In genomic region chr13:48410199-48410598, GRCh38 we compare ENCODE assay signal across 1 cellular context.
TF ChIP-seq lines count a peak whose summit lies in the region.

No MANE protein-coding gene starts in this region.

TF ChIP-seq in WTC11, 78 proteins besides CTCF, POLR2A, EP300 and RAD21 (continued from another document):
- TF ChIP-seq USF1 (CRISPR knock-in tag; IDR thresholded peaks at IDR 0.05) (no peak), GTF2I (CRISPR knock-in tag; conservative IDR thresholded peaks at IDR 0.05) (no peak), NFATC4 (CRISPR knock-in tag; IDR thresholded peaks at IDR 0.05) (no peak), ETV6 (CRISPR knock-in tag; IDR thresholded peaks at IDR 0.05) (no peak), FOXP1 (CRISPR knock-in tag; IDR thresholded peaks at IDR 0.05; ENCODE audit: borderline replicate concordance) (no peak), EMX1 (CRISPR knock-in tag; IDR thresholded peaks at IDR 0.05) (no peak), GRHL2 (CRISPR knock-in tag; IDR thresholded peaks at IDR 0.05; ENCODE audit: insufficient replicate concordance, severe bottlenecking) (no peak), ATF6 (CRISPR knock-in tag; IDR thresholded peaks at IDR 0.05) (no peak), NFYB (CRISPR knock-in tag; conservative IDR thresholded peaks at IDR 0.05; ENCODE audit: low read depth) (no peak), PRDM15 (CRISPR knock-in tag; IDR thresholded peaks at IDR 0.05) (no peak), ZNF232 (CRISPR knock-in tag; IDR thresholded peaks at IDR 0.05) (no peak), PREB (CRISPR knock-in tag; IDR thresholded peaks at IDR 0.05; ENCODE audit: borderline replicate concordance) (no peak), STAT6 (CRISPR knock-in tag; conservative IDR thresholded peaks at IDR 0.05; ENCODE audit: low read depth) (no peak), SP1 (CRISPR knock-in tag; conservative IDR thresholded peaks at IDR 0.05) (no peak), ZNF138 (CRISPR knock-in tag; conservative IDR thresholded peaks at IDR 0.05) (no peak), RELA (CRISPR knock-in tag; IDR thresholded peaks at IDR 0.05; ENCODE audit: borderline replicate concordance) (no peak), MAX (CRISPR knock-in tag; IDR thresholded peaks at IDR 0.05) (no peak), ZBTB43 (CRISPR knock-in tag; IDR thresholded peaks at IDR 0.05) (no peak), TEAD4 (CRISPR knock-in tag; IDR thresholded peaks at IDR 0.05) (no peak)
TF ChIP-seq in WTC11: peak in this region for 0.
